17 cellular contexts compared by ENCODE assay signal in genomic region chr3:4407941-4408340, GRCh38.
"Had no signal": no experiment of that assay in that cellular context is flagged by ENCODE, and none has a peak within 500 bp of the region (broad histone marks: within the 10 kb centered on the region; RNA-seq: fewer than 3 reads in every experiment).

No MANE protein-coding gene starts in this region.

- H3K9me3 ChIP-seq: adrenal gland, left ventricle myocardium inferior, pancreas, thyroid gland had no signal

- H3K4me1 ChIP-seq: adrenal gland, left ventricle myocardium inferior, thyroid gland had no signal

- H3K27me3 ChIP-seq: adrenal gland, pancreas, thyroid gland had no signal

- DNase-seq: activated CD4-positive, alpha-beta T cell treated with anti-CD3 and anti-CD28 coated beads, Interleukin-2, amount 50 U/mL, for 4 hours; activated CD4-positive, CD25-positive, alpha-beta regulatory T cell treated with anti-CD3 and anti-CD28 coated beads, Interleukin-2, amount 50 U/mL, for 72 hours; activated naive CD4-positive, alpha-beta T cell treated with anti-CD3 and anti-CD28 coated beads, Interleukin-2, amount 10 ng/mL, durations not matched to agents 7 days and 5 days; adrenal gland; dermis blood vessel endothelial cell; foreskin melanocyte; glutamatergic neuron; hypothalamus; left ventricle myocardium inferior; pancreas; stimulated activated CD4-positive, alpha-beta T cell treated with anti-CD3 and anti-CD28 coated beads, Interleukin-12 subunit alpha, Interleukin-12 subunit beta, amount 100 ng/mL, for 4 hours; stimulated activated CD4-positive, alpha-beta T cell treated with anti-CD3 and anti-CD28 coated beads, Interleukin-1b, Interleukin-23, amount 100 ng/mL, for 48 hours; stimulated activated naive CD4-positive, alpha-beta T cell treated with Interleukin-2 at 50 U/mL for 16 hours; T-helper 1 cell; thyroid gland had no signal

- H3K36me3 ChIP-seq: pancreas, thyroid gland had no signal

- H3K4me3 Mint-ChIP-seq: activated naive CD4-positive, alpha-beta T cell treated with anti-CD3 and anti-CD28 coated beads, Interleukin-2, amount 10 ng/mL, durations not matched to agents 7 days and 5 days had no signal

- H3K4me3 ChIP-seq: adrenal gland, left ventricle myocardium inferior, pancreas, thyroid gland had no signal

- H3K27ac Mint-ChIP-seq: activated naive CD4-positive, alpha-beta T cell treated with anti-CD3 and anti-CD28 coated beads, Interleukin-2, amount 10 ng/mL, durations not matched to agents 7 days and 5 days had no signal

- H3K27me3 Mint-ChIP-seq: activated naive CD4-positive, alpha-beta T cell treated with anti-CD3 and anti-CD28 coated beads, Interleukin-2, amount 10 ng/mL, durations not matched to agents 7 days and 5 days had no signal

- H3K9me3 Mint-ChIP-seq: activated naive CD4-positive, alpha-beta T cell treated with anti-CD3 and anti-CD28 coated beads, Interleukin-2, amount 10 ng/mL, durations not matched to agents 7 days and 5 days had no signal

- FAIRE-seq: astrocyte, keratinocyte, pancreas had no signal

- H3K27ac ChIP-seq: adrenal gland, left ventricle myocardium inferior, thyroid gland had no signal
